30 cellular contexts compared by ENCODE assay signal in genomic region chr13:37910790-37911189, GRCh38. TPM values are rescaled to one million over a fixed set of nuclear protein-coding genes. Genes with fewer than 3 reads are reported as not detected.
"Had no signal": no experiment of that assay in that cellular context is flagged by ENCODE, and none has a peak within 500 bp of the region (broad histone marks: within the 10 kb centered on the region; RNA-seq: fewer than 3 reads in every experiment).

No MANE protein-coding gene starts in this region.

- H3K36me3 ChIP-seq: brain microvascular endothelial cell, Peyer's patch, SJSA1 had no signal

- H3K27ac Mint-ChIP-seq: activated CD4-positive, alpha-beta memory T cell treated with anti-CD3 and anti-CD28 coated beads for 36 hours; activated CD4-positive, alpha-beta T cell treated with anti-CD3 and anti-CD28 coated beads for 36 hours; activated CD4-positive, alpha-beta T cell treated with anti-CD3 and anti-CD28 coated beads, Interleukin-2, amount 10 ng/mL, durations not matched to agents 7 days and 5 days; activated CD8-positive, alpha-beta memory T cell treated with anti-CD3 and anti-CD28 coated beads, Interleukin-2, amount 10 ng/mL, durations not matched to agents 7 days and 5 days; activated naive CD4-positive, alpha-beta T cell treated with anti-CD3 and anti-CD28 coated beads, Interleukin-2, amount 10 ng/mL, durations not matched to agents 7 days and 5 days; activated naive CD8-positive, alpha-beta T cell; activated naive CD8-positive, alpha-beta T cell treated with anti-CD3 and anti-CD28 coated beads, Interleukin-2, amount 50 U/mL, for 24 hours; T-helper 1 cell treated with Interleukin-12 subunit alpha and Interleukin-12 subunit beta and Interleukin-4 antibody, amounts not matched to agents 30 μg/mL and 1 μg/mL, for 36 hours; T-helper 2 cell treated with Interferon-gamma antibody and Interleukin-4, amounts not matched to agents 5 μg/mL and 100 μg/mL, for 36 hours; WTC11 had no signal

- H3K4me3 ChIP-seq: Peyer's patch, SJSA1 had no signal

- H3K36me3 Mint-ChIP-seq: activated CD4-positive, alpha-beta memory T cell treated with anti-CD3 and anti-CD28 coated beads for 36 hours; activated CD8-positive, alpha-beta memory T cell treated with anti-CD3 and anti-CD28 coated beads, Interleukin-2, amount 10 ng/mL, durations not matched to agents 7 days and 5 days; activated naive CD4-positive, alpha-beta T cell treated with anti-CD3 and anti-CD28 coated beads, Interleukin-2, amount 10 ng/mL, durations not matched to agents 7 days and 5 days; activated naive CD8-positive, alpha-beta T cell had no signal

- H3K9me3 ChIP-seq: Peyer's patch, SJSA1, SK-N-SH had no signal

- H3K9me3 Mint-ChIP-seq: activated naive CD4-positive, alpha-beta T cell treated with anti-CD3 and anti-CD28 coated beads, Interleukin-2, amount 10 ng/mL, durations not matched to agents 7 days and 5 days; T-helper 1 cell treated with Interleukin-12 subunit alpha and Interleukin-12 subunit beta and Interleukin-4 antibody, amounts not matched to agents 30 μg/mL and 1 μg/mL, for 36 hours had no signal

- H3K9ac ChIP-seq: KMS-11, SK-N-SH had no signal

- H3K4me1 ChIP-seq: Peyer's patch, SJSA1 had no signal

- H3K4me1 Mint-ChIP-seq: activated CD4-positive, alpha-beta T cell treated with anti-CD3 and anti-CD28 coated beads for 36 hours; activated CD4-positive, alpha-beta T cell treated with anti-CD3 and anti-CD28 coated beads, Interleukin-2, amount 10 ng/mL, durations not matched to agents 7 days and 5 days; activated naive CD4-positive, alpha-beta T cell treated with anti-CD3 and anti-CD28 coated beads, Interleukin-2, amount 10 ng/mL, durations not matched to agents 7 days and 5 days; activated naive CD8-positive, alpha-beta T cell treated with anti-CD3 and anti-CD28 coated beads, Interleukin-2, amount 50 U/mL, for 24 hours had no signal

- H3K27ac ChIP-seq: brain microvascular endothelial cell, KMS-11, Peyer's patch, SJSA1 had no signal

- ATAC-seq: activated CD4-positive, alpha-beta T cell treated with anti-CD3 and anti-CD28 coated beads for 36 hours; activated CD4-positive, CD25-positive, alpha-beta regulatory T cell treated with anti-CD3 and anti-CD28 coated beads, Interleukin-2, amount 50 U/mL, for 24 hours; activated CD8-positive, alpha-beta memory T cell treated with anti-CD3 and anti-CD28 coated beads, Interleukin-2, amount 10 ng/mL, durations not matched to agents 7 days and 5 days; activated naive CD8-positive, alpha-beta T cell treated with anti-CD3 and anti-CD28 coated beads, Interleukin-2, amount 50 U/mL, for 24 hours; PC-3; WTC11 had no signal

- DNase-seq: activated CD4-positive, alpha-beta memory T cell treated with anti-CD3 and anti-CD28 coated beads for 36 hours; activated CD4-positive, alpha-beta T cell treated with anti-CD3 and anti-CD28 coated beads for 36 hours; activated CD4-positive, alpha-beta T cell treated with anti-CD3 and anti-CD28 coated beads, Interleukin-2, amount 10 ng/mL, durations not matched to agents 7 days and 5 days; activated CD8-positive, alpha-beta memory T cell treated with anti-CD3 and anti-CD28 coated beads for 24 hours; activated CD8-positive, alpha-beta memory T cell treated with anti-CD3 and anti-CD28 coated beads, Interleukin-2, amount 10 ng/mL, durations not matched to agents 7 days and 5 days; activated CD8-positive, alpha-beta memory T cell treated with anti-CD3 and anti-CD28 coated beads, Interleukin-2, amount 50 U/mL, for 48 hours; activated effector memory CD4-positive, alpha-beta T cell treated with Interleukin-2 at 50 U/mL for 16 hours; activated naive CD4-positive, alpha-beta T cell treated with anti-CD3 and anti-CD28 coated beads, Interleukin-2, amount 10 ng/mL, durations not matched to agents 7 days and 5 days; activated naive CD8-positive, alpha-beta T cell treated with anti-CD3 and anti-CD28 coated beads, Interleukin-2, amount 50 U/mL, for 24 hours; activated T-cell treated with anti-CD3 and anti-CD28 coated beads, Interleukin-2, amount 50 U/mL, for 48 hours; anterior cingulate cortex; brain microvascular endothelial cell; NCI-H1105; NCI-H1417 treated with DMSO at 0.1 percent for 48 hours; NCI-H187 treated with DMSO at 0.1 percent for 48 hours; NCI-H2081; NCI-H345; NCI-H524 treated with DMSO at 0.1 percent for 48 hours; PC-3; Peyer's patch; RPMI8226; SHP77 treated with DMSO at 0.1 percent for 48 hours; SK-N-SH had no signal

- H3K4me2 ChIP-seq: KMS-11, SK-N-SH had no signal

- H3K4me3 Mint-ChIP-seq: activated CD4-positive, alpha-beta memory T cell treated with anti-CD3 and anti-CD28 coated beads for 36 hours; activated CD4-positive, alpha-beta T cell treated with anti-CD3 and anti-CD28 coated beads for 36 hours; activated CD4-positive, alpha-beta T cell treated with anti-CD3 and anti-CD28 coated beads, Interleukin-2, amount 10 ng/mL, durations not matched to agents 7 days and 5 days; activated CD8-positive, alpha-beta memory T cell treated with anti-CD3 and anti-CD28 coated beads, Interleukin-2, amount 10 ng/mL, durations not matched to agents 7 days and 5 days; activated naive CD4-positive, alpha-beta T cell treated with anti-CD3 and anti-CD28 coated beads, Interleukin-2, amount 10 ng/mL, durations not matched to agents 7 days and 5 days; activated naive CD8-positive, alpha-beta T cell; activated naive CD8-positive, alpha-beta T cell treated with anti-CD3 and anti-CD28 coated beads, Interleukin-2, amount 50 U/mL, for 24 hours; T-helper 1 cell treated with Interleukin-12 subunit alpha and Interleukin-12 subunit beta and Interleukin-4 antibody, amounts not matched to agents 30 μg/mL and 1 μg/mL, for 36 hours; T-helper 2 cell treated with Interferon-gamma antibody and Interleukin-4, amounts not matched to agents 5 μg/mL and 100 μg/mL, for 36 hours; WTC11 had no signal

- H3K27me3 ChIP-seq: brain microvascular endothelial cell, Peyer's patch, SJSA1 had no signal

- H3K27me3 Mint-ChIP-seq: activated CD4-positive, alpha-beta memory T cell treated with anti-CD3 and anti-CD28 coated beads for 36 hours; activated CD4-positive, alpha-beta T cell treated with anti-CD3 and anti-CD28 coated beads for 36 hours; activated CD4-positive, alpha-beta T cell treated with anti-CD3 and anti-CD28 coated beads, Interleukin-2, amount 10 ng/mL, durations not matched to agents 7 days and 5 days; activated CD8-positive, alpha-beta memory T cell treated with anti-CD3 and anti-CD28 coated beads, Interleukin-2, amount 10 ng/mL, durations not matched to agents 7 days and 5 days; activated naive CD4-positive, alpha-beta T cell treated with anti-CD3 and anti-CD28 coated beads, Interleukin-2, amount 10 ng/mL, durations not matched to agents 7 days and 5 days; activated naive CD8-positive, alpha-beta T cell; activated naive CD8-positive, alpha-beta T cell treated with anti-CD3 and anti-CD28 coated beads, Interleukin-2, amount 50 U/mL, for 24 hours had no signal

RNA-seq across cellular contexts. Expression of gene TRPC4, which starts 41.2 kb away (rescaled TPM):
- total RNA-seq: activated CD4-positive, alpha-beta memory T cell treated with anti-CD3 and anti-CD28 coated beads for 36 hours; activated CD4-positive, alpha-beta T cell treated with anti-CD3 and anti-CD28 coated beads for 36 hours; activated CD4-positive, alpha-beta T cell treated with anti-CD3 and anti-CD28 coated beads, Interleukin-2, amount 10 ng/mL, durations not matched to agents 7 days and 5 days; activated CD8-positive, alpha-beta memory T cell treated with anti-CD3 and anti-CD28 coated beads, Interleukin-2, amount 10 ng/mL, durations not matched to agents 7 days and 5 days had no signal
- polyA plus RNA-seq: SK-N-SH had no signal
